ENCODE assay signal across 8 cellular contexts in the genomic region with DNA sequence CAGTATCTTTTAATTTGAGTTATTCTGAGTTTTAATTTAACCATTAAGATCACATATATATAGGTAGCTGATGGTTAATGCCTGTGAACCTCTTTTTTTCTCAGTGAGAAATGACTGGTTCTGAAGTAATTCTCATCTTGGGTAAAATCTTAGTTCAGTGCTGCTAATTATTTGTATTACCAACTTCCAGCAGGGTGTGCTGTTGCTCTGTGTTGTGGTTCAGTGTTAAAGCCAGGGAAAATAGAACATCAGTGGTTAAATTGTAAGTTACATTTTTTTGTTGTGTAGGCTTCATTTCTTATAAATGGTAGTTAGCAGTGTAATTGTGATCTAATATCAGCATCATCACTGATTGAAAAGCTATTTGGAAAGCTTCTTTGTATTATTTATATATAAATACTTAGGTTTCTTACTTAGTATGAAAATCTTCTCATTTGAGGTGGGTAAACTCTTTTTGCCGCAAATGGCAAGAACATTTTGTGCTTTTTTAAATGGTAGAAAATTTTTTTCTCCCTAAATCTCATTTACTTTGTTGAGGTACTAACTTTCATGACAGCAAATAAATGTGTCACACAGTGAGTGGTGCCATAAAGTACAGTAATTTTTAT. TPM values are rescaled to one million over a fixed set of nuclear protein-coding genes. Genes with fewer than 3 reads are reported as not detected.
A peak's percentile ranks its signal among the peaks of the same experiment; 100 is the strongest.
DNase-seq lines count a peak whose midpoint lies in the region; ATAC-seq, FAIRE-seq and TF ChIP-seq lines count a peak whose summit lies in the region.

No MANE protein-coding gene starts in this region.

- no peaks in the 10 kb centered on the region for H4K20me1 ChIP-seq in Karpas-422 (ENCODE audit: insufficient read depth, low read depth, low read length)

- H3K9me2 ChIP-seq in Karpas-422 (replicated peaks; ENCODE audit: insufficient read depth, low read length): no peaks in the 10 kb centered on the region

- H3K4me3 ChIP-seq in Karpas-422 (ENCODE audit: low read length) (no peak overlapping the region), SK-N-MC (no peak overlapping the region), bronchial epithelial cell (ENCODE audit: low read depth, low read length) (no peak overlapping the region)

- no peaks in the 10 kb centered on the region for H3K9me3 ChIP-seq in Karpas-422 (ENCODE audit: low read length)
- no peaks in the 10 kb centered on the region for H3K9me3 ChIP-seq in SK-N-MC (ENCODE audit: low read depth, low read length)

- DNase-seq in stimulated activated naive CD4-positive, alpha-beta T cell (lab: John Stamatoyannopoulos, UW): peak in 4 of 6 experiments; percentile 6 to 20 (median 14)
- no peak for DNase-seq in stimulated activated naive CD4-positive, alpha-beta T cell treated with Interleukin-2 at 50 U/mL for 16 hours (lab: John Stamatoyannopoulos, UW)
- DNase-seq in Karpas-422 (peak; percentile 80), SK-N-MC (ENCODE audit: low read depth, low spot score) (peak; percentile 32), bronchial epithelial cell (ENCODE audit: low read depth) (peak; percentile 62), kidney tubule cell (ENCODE audit: low spot score) (peak; percentile 58)
- peak; percentile 19 to 23 for DNase-seq in stimulated activated naive CD8-positive, alpha-beta T cell treated with anti-CD3 and anti-CD28 coated beads, Interleukin-15, amount 100 ng/mL, for 72 hours

- H3K4me3 Mint-ChIP-seq in stimulated activated naive CD8-positive, alpha-beta T cell treated with anti-CD3 and anti-CD28 coated beads, Interleukin-15, amount 100 ng/mL, for 72 hours: no peak overlapping the region

- H3K79me2 ChIP-seq in Karpas-422 (ENCODE audit: low read length): peaks cover 63% of the 10 kb centered on the region

- no peaks in the 10 kb centered on the region for H3K9me3 Mint-ChIP-seq in stimulated activated naive CD8-positive, alpha-beta T cell treated with anti-CD3 and anti-CD28 coated beads, Interleukin-15, amount 100 ng/mL, for 72 hours

- ATAC-seq in stimulated activated naive CD8-positive, alpha-beta T cell treated with anti-CD3 and anti-CD28 coated beads, Interleukin-15, amount 100 ng/mL, for 72 hours: peak; percentile 68
- no peak for ATAC-seq in GM19035 (IDR thresholded peaks at IDR 0.05; ENCODE audit: unreplicated experiment)

- H3K36me3 ChIP-seq in Karpas-422 (ENCODE audit: insufficient read depth, low read length) (peaks cover 75% of the 10 kb centered on the region), SK-N-MC (ENCODE audit: insufficient read depth, low read length) (peaks cover 78% of the 10 kb centered on the region), bronchial epithelial cell (ENCODE audit: control insufficient read depth, insufficient read depth, low read length) (no peaks in the 10 kb centered on the region)

- no peaks in the 10 kb centered on the region for H3K27me3 Mint-ChIP-seq in stimulated activated naive CD8-positive, alpha-beta T cell treated with anti-CD3 and anti-CD28 coated beads, Interleukin-15, amount 100 ng/mL, for 72 hours

- H3K9ac ChIP-seq in Karpas-422 (ENCODE audit: low read length): no peak overlapping the region
- H3K9ac ChIP-seq in SK-N-MC (ENCODE audit: insufficient read length): peak overlapping the region; percentile 49

- peaks cover 13% of the 10 kb centered on the region for H3K4me1 ChIP-seq in Karpas-422 (ENCODE audit: low read length)

- peak; percentile 49 for TF ChIP-seq CTCF in bronchial epithelial cell (IDR thresholded peaks at IDR 0.05; ENCODE audit: insufficient read depth, low read length, severe bottlenecking)

- H2AFZ ChIP-seq in Karpas-422 (ENCODE audit: low read length): no peak overlapping the region

- H3K4me1 Mint-ChIP-seq in stimulated activated naive CD8-positive, alpha-beta T cell treated with anti-CD3 and anti-CD28 coated beads, Interleukin-15, amount 100 ng/mL, for 72 hours: no peaks in the 10 kb centered on the region

- no peak for FAIRE-seq in bronchial epithelial cell (lab: Jason Lieb, UNC)

- H3K4me2 ChIP-seq in Karpas-422 (ENCODE audit: low read depth, low read length, poor library complexity, severe bottlenecking): no peak overlapping the region

- H3K27ac ChIP-seq in Karpas-422 (ENCODE audit: low read length) (no peak overlapping the region), SK-N-MC (peak overlapping the region; percentile 71)

- H3K27me3 ChIP-seq in Karpas-422 (ENCODE audit: low read length): no peaks in the 10 kb centered on the region
- no peaks in the 10 kb centered on the region for H3K27me3 ChIP-seq in bronchial epithelial cell (ENCODE audit: control insufficient read depth, insufficient read depth, low read length)

- H3K27ac Mint-ChIP-seq in stimulated activated naive CD8-positive, alpha-beta T cell treated with anti-CD3 and anti-CD28 coated beads, Interleukin-15, amount 100 ng/mL, for 72 hours: no peak overlapping the region

RNA-seq across cellular contexts. Expression of gene CDC5L, which starts 43.7 kb away (rescaled TPM):
- 15.3 and 19.1 TPM in 2 replicates for total RNA-seq in Karpas-422 (2014; rRNA removed; shearing (Covaris generic); ENCODE audit: low replicate concordance)
- total RNA-seq in bronchial epithelial cell: 16.8 and 18.9 TPM in 2 replicates
